In genomic region chr5:17343675-17344074, GRCh38 we compare ENCODE assay signal across 9 cellular contexts.
DNase-seq lines count a peak whose midpoint lies in the region; ATAC-seq, FAIRE-seq and TF ChIP-seq lines count a peak whose summit lies in the region.
"Had no signal": no experiment of that assay in that cellular context is flagged by ENCODE, and none has a peak within 500 bp of the region (broad histone marks: within the 10 kb centered on the region; RNA-seq: fewer than 3 reads in every experiment).

No MANE protein-coding gene starts in this region.

- POLR2A ChIA-PET in activated B cell treated with CpG ODN at 0.5 μM for 24 hours (lab: Charles Lee): interaction anchor here (0.7 kb wide), 1 partner anchor 698 kb away, joined by 3 read pairs; no protein-coding TSS in a partner anchor

- H3K27ac Mint-ChIP-seq in activated B cell treated with CpG ODN at 0.5 μM for 24 hours: peak overlapping the region; percentile 27
- H3K27ac Mint-ChIP-seq in natural killer cell treated with Interleukin-12 subunit alpha and Interleukin-12 subunit beta and Interleukin-15 and Interleukin-18, amount 100 ng/mL, for 72 hours: no peak overlapping the region
- no peak overlapping the region for H3K27ac Mint-ChIP-seq in T-helper 2 cell treated with Interferon-gamma antibody and Interleukin-4, amounts not matched to agents 5 μg/mL and 100 μg/mL, for 36 hours
- H3K27ac Mint-ChIP-seq: brain had no signal

- peaks cover 12% of the 10 kb centered on the region for H3K4me1 Mint-ChIP-seq in activated B cell treated with CpG ODN at 0.5 μM for 24 hours
- H3K4me1 Mint-ChIP-seq in natural killer cell treated with Interleukin-12 subunit alpha and Interleukin-12 subunit beta and Interleukin-15 and Interleukin-18, amount 100 ng/mL, for 72 hours (ENCODE audit: low read depth in 2 of 2): no peaks in the 10 kb centered on the region
- no peaks in the 10 kb centered on the region for H3K4me1 Mint-ChIP-seq in T-helper 2 cell treated with Interferon-gamma antibody and Interleukin-4, amounts not matched to agents 5 μg/mL and 100 μg/mL, for 36 hours (ENCODE audit: low read depth)

- no peak for FAIRE-seq in D721Med (lab: Jason Lieb, UNC)

- no peak overlapping the region for H3K4me3 ChIP-seq in retinal pigment epithelial cell (ENCODE audit: low read length)

- intact Hi-C loops in activated B cell treated with CpG ODN at 0.5 μM for 24 hours (cut with micrococcal nuclease): loop anchor here (2.0 kb wide), 2 partner anchors 15 to 25 kb away; no protein-coding TSS in a partner anchor

- ATAC-seq in HG03175 (IDR thresholded peaks at IDR 0.05; ENCODE audit: unreplicated experiment) (peak; percentile 86), activated B cell treated with CpG ODN at 0.5 μM for 24 hours (ENCODE audit: low read depth) (peak; percentile 91)
- ATAC-seq in natural killer cell treated with Interleukin-12 subunit alpha and Interleukin-12 subunit beta and Interleukin-15 and Interleukin-18, amount 100 ng/mL, for 72 hours: no peak

- H3K4me3 Mint-ChIP-seq in activated B cell treated with CpG ODN at 0.5 μM for 24 hours: no peak overlapping the region
- no peak overlapping the region for H3K4me3 Mint-ChIP-seq in natural killer cell treated with Interleukin-12 subunit alpha and Interleukin-12 subunit beta and Interleukin-15 and Interleukin-18, amount 100 ng/mL, for 72 hours
- H3K4me3 Mint-ChIP-seq in T-helper 2 cell treated with Interferon-gamma antibody and Interleukin-4, amounts not matched to agents 5 μg/mL and 100 μg/mL, for 36 hours: no peak overlapping the region
- H3K4me3 Mint-ChIP-seq: brain had no signal

- TF ChIP-seq CTCF in activated B cell treated with CpG ODN at 0.5 μM for 24 hours (IDR thresholded peaks at IDR 0.05) (no peak), retinal pigment epithelial cell (conservative IDR thresholded peaks at IDR 0.05; ENCODE audit: low read depth, low read length) (no peak), D721Med (IDR thresholded peaks at IDR 0.05; ENCODE audit: insufficient read depth, missing control alignments) (no peak)

- H3K36me3 Mint-ChIP-seq in activated B cell treated with CpG ODN at 0.5 μM for 24 hours (ENCODE audit: low read depth): no peaks in the 10 kb centered on the region
- no peaks in the 10 kb centered on the region for H3K36me3 Mint-ChIP-seq in natural killer cell treated with Interleukin-12 subunit alpha and Interleukin-12 subunit beta and Interleukin-15 and Interleukin-18, amount 100 ng/mL, for 72 hours
- no peaks in the 10 kb centered on the region for H3K36me3 Mint-ChIP-seq in T-helper 2 cell treated with Interferon-gamma antibody and Interleukin-4, amounts not matched to agents 5 μg/mL and 100 μg/mL, for 36 hours (ENCODE audit: low read depth)
- H3K36me3 Mint-ChIP-seq: brain had no signal

- H3K27me3 Mint-ChIP-seq in activated B cell treated with CpG ODN at 0.5 μM for 24 hours: no peaks in the 10 kb centered on the region
- H3K27me3 Mint-ChIP-seq in natural killer cell treated with Interleukin-12 subunit alpha and Interleukin-12 subunit beta and Interleukin-15 and Interleukin-18, amount 100 ng/mL, for 72 hours: no peaks in the 10 kb centered on the region
- H3K27me3 Mint-ChIP-seq in T-helper 2 cell treated with Interferon-gamma antibody and Interleukin-4, amounts not matched to agents 5 μg/mL and 100 μg/mL, for 36 hours (ENCODE audit: low read depth): no peaks in the 10 kb centered on the region
- H3K27me3 Mint-ChIP-seq: brain had no signal

- CTCF ChIA-PET in activated B cell treated with CpG ODN at 0.5 μM for 24 hours (lab: Charles Lee): no interaction called here

- H3K9me3 Mint-ChIP-seq in activated B cell treated with CpG ODN at 0.5 μM for 24 hours: no peaks in the 10 kb centered on the region
- H3K9me3 Mint-ChIP-seq in natural killer cell treated with Interleukin-12 subunit alpha and Interleukin-12 subunit beta and Interleukin-15 and Interleukin-18, amount 100 ng/mL, for 72 hours: peaks cover 18% of the 10 kb centered on the region
- H3K9me3 Mint-ChIP-seq in T-helper 2 cell treated with Interferon-gamma antibody and Interleukin-4, amounts not matched to agents 5 μg/mL and 100 μg/mL, for 36 hours: peaks cover 17% of the 10 kb centered on the region

- DNase-seq in A172 (ENCODE audit: low spot score): peak; percentile 84
- DNase-seq in GM19240 (ENCODE audit: insufficient read length, low spot score): peak; percentile 17
- DNase-seq in activated B cell treated with CpG ODN at 0.5 μM for 24 hours: no peak
- peak; percentile 68 for DNase-seq in retinal pigment epithelial cell (ENCODE audit: low read depth)
- DNase-seq in natural killer cell treated with Interleukin-12 subunit alpha and Interleukin-12 subunit beta and Interleukin-15 and Interleukin-18, amount 100 ng/mL, for 72 hours (ENCODE audit: low spot score): no peak
- no peak for DNase-seq in D721Med (ENCODE audit: insufficient read length, low spot score)
- DNase-seq in T-helper 2 cell treated with Interferon-gamma antibody and Interleukin-4, amounts not matched to agents 5 μg/mL and 100 μg/mL, for 36 hours (ENCODE audit: low spot score): no peak

Comparison
In these comparisons a context has a peak if more than half of its experiments do, and no peak if none do; other contexts are left out.
1. DNase-seq: peak in A172 (single experiment), GM19240 (single experiment) and retinal pigment epithelial cell (single experiment); none in activated B cell treated with CpG ODN at 0.5 μM for 24 hours (single experiment), natural killer cell treated with Interleukin-12 subunit alpha and Interleukin-12 subunit beta and Interleukin-15 and Interleukin-18, amount 100 ng/mL, for 72 hours (single experiment), D721Med (single experiment) and T-helper 2 cell treated with Interferon-gamma antibody and Interleukin-4, amounts not matched to agents 5 μg/mL and 100 μg/mL, for 36 hours (single experiment).
2. ATAC-seq: peak in HG03175 (single experiment) and activated B cell treated with CpG ODN at 0.5 μM for 24 hours (single experiment); none in natural killer cell treated with Interleukin-12 subunit alpha and Interleukin-12 subunit beta and Interleukin-15 and Interleukin-18, amount 100 ng/mL, for 72 hours (0 of 2).